ENCODE assay signal across 22 cellular contexts in genomic region chr4:184350213-184350817, GRCh38.
"Had no signal": no experiment of that assay in that cellular context is flagged by ENCODE, and none has a peak within 500 bp of the region (broad histone marks: within the 10 kb centered on the region; RNA-seq: fewer than 3 reads in every experiment).

No MANE protein-coding gene starts in this region.

- H3K9me3 ChIP-seq: body of pancreas, esophagus squamous epithelium, lower lobe of right lung, pancreas had no signal

- H3K27me3 Mint-ChIP-seq: activated B cell treated with CpG ODN at 0.5 μM for 24 hours had no signal

- H3K4me3 Mint-ChIP-seq: activated B cell treated with CpG ODN at 0.5 μM for 24 hours; activated CD8-positive, alpha-beta T cell treated with anti-CD3 and anti-CD28 coated beads, Interleukin-2, amount 10 ng/mL, durations not matched to agents 7 days and 5 days; activated T-cell treated with anti-CD3 and anti-CD28 coated beads, Interleukin-2, amount 50 U/mL, for 72 hours; mesothelial cell of epicardium; T-helper 2 cell treated with Interferon-gamma antibody and Interleukin-4, amounts not matched to agents 5 μg/mL and 100 μg/mL, for 36 hours had no signal

- H3K9me3 Mint-ChIP-seq: activated B cell treated with CpG ODN at 0.5 μM for 24 hours; activated T-cell treated with anti-CD3 and anti-CD28 coated beads, Interleukin-2, amount 50 U/mL, for 72 hours; naive B cell; neural progenitor cell had no signal

- H3K27ac ChIP-seq: neural progenitor cell had no signal

- H3K36me3 Mint-ChIP-seq: activated naive CD4-positive, alpha-beta T cell treated with anti-CD3 and anti-CD28 coated beads, Interleukin-2, amount 50 U/mL, for 72 hours; mesothelial cell of epicardium; naive B cell; neural progenitor cell had no signal

- ATAC-seq: activated CD8-positive, alpha-beta T cell treated with anti-CD3 and anti-CD28 coated beads, Interleukin-2, amount 10 ng/mL, durations not matched to agents 7 days and 5 days; activated naive CD4-positive, alpha-beta T cell treated with anti-CD3 and anti-CD28 coated beads, Interleukin-2, amount 50 U/mL, for 72 hours; activated T-cell treated with anti-CD3 and anti-CD28 coated beads, Interleukin-2, amount 50 U/mL, for 72 hours; body of pancreas; lower lobe of right lung had no signal

- H3K9ac ChIP-seq: neural progenitor cell had no signal

- H3K36me3 ChIP-seq: esophagus squamous epithelium, lower lobe of right lung, neural progenitor cell, pancreas had no signal

- DNase-seq: activated B cell treated with CpG ODN at 0.5 μM for 24 hours; activated CD4-positive, alpha-beta T cell treated with anti-CD3 and anti-CD28 coated beads for 48 hours; activated CD8-positive, alpha-beta memory T cell treated with anti-CD3 and anti-CD28 coated beads, Interleukin-2, amount 50 U/mL, for 4 hours; activated CD8-positive, alpha-beta T cell treated with anti-CD3 and anti-CD28 coated beads, Interleukin-2, amount 10 ng/mL, durations not matched to agents 7 days and 5 days; activated gamma-delta T cell; activated T-cell treated with anti-CD3 and anti-CD28 coated beads, Interleukin-2, amount 50 U/mL, for 72 hours; amniotic stem cell; caudate nucleus; esophagus squamous epithelium; glutamatergic neuron; lower lobe of right lung; naive B cell; stimulated activated CD4-positive, alpha-beta T cell treated with anti-CD3 and anti-CD28 coated beads, Interleukin-2, amount 100 ng/mL, for 48 hours; stimulated activated naive CD4-positive, alpha-beta T cell had no signal

- H3K27ac Mint-ChIP-seq: activated B cell treated with CpG ODN at 0.5 μM for 24 hours; activated CD8-positive, alpha-beta T cell treated with anti-CD3 and anti-CD28 coated beads, Interleukin-2, amount 10 ng/mL, durations not matched to agents 7 days and 5 days; activated T-cell treated with anti-CD3 and anti-CD28 coated beads, Interleukin-2, amount 50 U/mL, for 72 hours; mesothelial cell of epicardium; T-helper 2 cell treated with Interferon-gamma antibody and Interleukin-4, amounts not matched to agents 5 μg/mL and 100 μg/mL, for 36 hours had no signal

- FAIRE-seq: colon, endothelial cell of umbilical vein, pancreas had no signal

- H3K4me3 ChIP-seq: body of pancreas, esophagus squamous epithelium, lower lobe of right lung, neural progenitor cell, pancreas had no signal

- H3K27me3 ChIP-seq: body of pancreas, esophagus squamous epithelium, neural progenitor cell, pancreas had no signal
